18 cellular contexts compared by ENCODE assay signal in the genomic region with DNA sequence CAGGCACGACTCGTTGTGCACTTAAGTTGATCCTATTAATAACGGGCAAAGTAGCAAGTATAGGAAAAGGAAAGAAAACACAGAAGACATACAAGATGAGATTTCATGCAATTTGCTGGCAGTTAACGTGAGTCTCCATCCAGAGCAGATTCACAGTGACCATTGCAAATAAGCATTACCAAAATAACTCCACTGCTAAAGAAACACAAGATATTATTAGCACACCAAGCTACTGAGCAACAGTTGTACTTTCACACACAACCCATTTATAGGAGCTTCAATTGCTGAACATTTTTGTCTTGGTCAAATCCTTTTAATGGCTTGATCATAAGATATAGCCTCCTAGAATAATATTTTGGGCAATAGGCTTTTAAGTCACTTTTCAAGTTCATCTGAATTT.
"Had no signal": no experiment of that assay in that cellular context is flagged by ENCODE, and none has a peak within 500 bp of the region (broad histone marks: within the 10 kb centered on the region; RNA-seq: fewer than 3 reads in every experiment).

No MANE protein-coding gene starts in this region.

- H3K36me3 ChIP-seq: neutrophil, pancreas, tibial nerve had no signal

- H3K4me1 ChIP-seq: pancreas had no signal

- H3K4me3 ChIP-seq: pancreas, tibial nerve had no signal

- DNase-seq: activated CD4-positive, alpha-beta memory T cell treated with anti-CD3 and anti-CD28 coated beads, Interleukin-2, amount 10 ng/mL, durations not matched to agents 7 days and 5 days; activated CD4-positive, alpha-beta T cell treated with anti-CD3 and anti-CD28 coated beads for 48 hours; activated CD4-positive, CD25-positive, alpha-beta regulatory T cell; activated CD8-positive, alpha-beta memory T cell treated with anti-CD3 and anti-CD28 coated beads, Interleukin-2, amount 10 ng/mL, durations not matched to agents 7 days and 5 days; activated naive CD4-positive, alpha-beta T cell treated with Interleukin-2 at 50 U/mL for 16 hours; activated T-cell treated with anti-CD3 and anti-CD28 coated beads, Interleukin-2, amount 50 U/mL, for 1 hour; cortex of kidney; erythroblast; foreskin melanocyte; head of caudate nucleus; mesendoderm; natural killer cell; pancreas; stimulated activated naive CD8-positive, alpha-beta T cell treated with anti-CD3 and anti-CD28 coated beads, Interleukin-15, Interleukin-2, amounts not matched to agents 100 U/mL and 50 U/mL, for 24 hours; T-cell; T-helper 9 cell had no signal

- ATAC-seq: activated CD8-positive, alpha-beta memory T cell treated with anti-CD3 and anti-CD28 coated beads, Interleukin-2, amount 10 ng/mL, durations not matched to agents 7 days and 5 days; natural killer cell; pancreas; stimulated activated naive CD8-positive, alpha-beta T cell treated with anti-CD3 and anti-CD28 coated beads, Interleukin-15, Interleukin-2, amounts not matched to agents 100 U/mL and 50 U/mL, for 24 hours; T-cell had no signal

- H3K9me3 ChIP-seq: neutrophil, pancreas, tibial nerve had no signal

- H3K27ac ChIP-seq: neutrophil, pancreas, tibial nerve had no signal

- H3K27me3 ChIP-seq: neutrophil, pancreas, tibial nerve had no signal
